In genomic region chr17:57955183-57955952, GRCh38 we compare ENCODE assay signal across 8 cellular contexts. TPM values are rescaled to one million over a fixed set of nuclear protein-coding genes. Genes with fewer than 3 reads are reported as not detected.
DNase-seq lines count a peak whose midpoint lies in the region; ATAC-seq and TF ChIP-seq lines count a peak whose summit lies in the region.

Gene CUEDC1, minus strand, starts transcription at chr17:57955412. Its CDS starts 69,848 bp downstream, at chr17:57885564.

- no peaks in the 10 kb centered on the region for H3K36me3 Mint-ChIP-seq in activated T-helper 1 cell treated with anti-CD3 and anti-CD28 coated beads, Interleukin-12 subunit alpha, Interleukin-12 subunit beta, Interleukin-2, Interleukin-4 antibody, amounts not matched to agents 30 ng/mL and 10 ng/mL and 1 ng/mL, durations not matched to agents 14 hours and 24 hours and 36 hours (ENCODE audit: low read depth)
- no peaks in the 10 kb centered on the region for H3K36me3 Mint-ChIP-seq in naive B cell
- no peaks in the 10 kb centered on the region for H3K36me3 Mint-ChIP-seq in stimulated activated naive B cell treated with anti-CD40 and anti-IgM and Interleukin-4, amounts not matched to agents 10 μg/mL and 1 μg/mL and 100 μg/mL, for 72 hours

- peaks cover 55% of the 10 kb centered on the region for H3K27me3 Mint-ChIP-seq in activated T-helper 1 cell treated with anti-CD3 and anti-CD28 coated beads, Interleukin-12 subunit alpha, Interleukin-12 subunit beta, Interleukin-2, Interleukin-4 antibody, amounts not matched to agents 30 ng/mL and 10 ng/mL and 1 ng/mL, durations not matched to agents 14 hours and 24 hours and 36 hours (ENCODE audit: insufficient read depth)
- H3K27me3 Mint-ChIP-seq in naive B cell = peaks cover 67 to 76% (median 72%) of the 10 kb centered on the region in 3 donors
- H3K27me3 Mint-ChIP-seq in stimulated activated naive B cell treated with anti-CD40 and anti-IgM and Interleukin-4, amounts not matched to agents 10 μg/mL and 1 μg/mL and 100 μg/mL, for 72 hours = peaks cover 59 to 66% of the 10 kb centered on the region in 2 donors

- peak within 1 kb of the TSS; percentile 45 for H3K4me3 Mint-ChIP-seq in activated T-helper 1 cell treated with anti-CD3 and anti-CD28 coated beads, Interleukin-12 subunit alpha, Interleukin-12 subunit beta, Interleukin-2, Interleukin-4 antibody, amounts not matched to agents 30 ng/mL and 10 ng/mL and 1 ng/mL, durations not matched to agents 14 hours and 24 hours and 36 hours
- H3K4me3 Mint-ChIP-seq in naive B cell = peak within 1 kb of the TSS; percentile 64 to 89 (median 82)
- peak within 1 kb of the TSS; percentile 71 to 73 for H3K4me3 Mint-ChIP-seq in stimulated activated naive B cell treated with anti-CD40 and anti-IgM and Interleukin-4, amounts not matched to agents 10 μg/mL and 1 μg/mL and 100 μg/mL, for 72 hours

- no peaks in the 10 kb centered on the region; the same call in 1 of the 2 replicates for H3F3A ChIP-seq in DOHH2 (ENCODE audit: control insufficient read depth, insufficient read depth)

- intact Hi-C loops in activated T-helper 1 cell treated with anti-CD3 and anti-CD28 coated beads, Interleukin-12 subunit alpha, Interleukin-12 subunit beta, Interleukin-2, Interleukin-4 antibody, amounts not matched to agents 30 ng/mL and 10 ng/mL and 1 ng/mL, durations not matched to agents 14 hours and 24 hours and 36 hours (cut with micrococcal nuclease) = loop anchor here (5.0 kb wide), 1 partner anchor 53 kb away; no protein-coding TSS in a partner anchor

- H3K4me1 Mint-ChIP-seq in activated T-helper 1 cell treated with anti-CD3 and anti-CD28 coated beads, Interleukin-12 subunit alpha, Interleukin-12 subunit beta, Interleukin-2, Interleukin-4 antibody, amounts not matched to agents 30 ng/mL and 10 ng/mL and 1 ng/mL, durations not matched to agents 14 hours and 24 hours and 36 hours (ENCODE audit: low read depth) = peaks cover 28% of the 10 kb centered on the region
- peaks cover 32 to 41% (median 35%) of the 10 kb centered on the region in 3 donors for H3K4me1 Mint-ChIP-seq in naive B cell
- peaks cover 26 to 43% of the 10 kb centered on the region in 2 donors for H3K4me1 Mint-ChIP-seq in stimulated activated naive B cell treated with anti-CD40 and anti-IgM and Interleukin-4, amounts not matched to agents 10 μg/mL and 1 μg/mL and 100 μg/mL, for 72 hours

- H3K27ac Mint-ChIP-seq in activated T-helper 1 cell treated with anti-CD3 and anti-CD28 coated beads, Interleukin-12 subunit alpha, Interleukin-12 subunit beta, Interleukin-2, Interleukin-4 antibody, amounts not matched to agents 30 ng/mL and 10 ng/mL and 1 ng/mL, durations not matched to agents 14 hours and 24 hours and 36 hours = no peak within 1 kb of the TSS
- peak within 1 kb of the TSS in 3 of 6 donors; percentile 28 to 90 (median 56) for H3K27ac Mint-ChIP-seq in naive B cell
- H3K27ac Mint-ChIP-seq in stimulated activated naive B cell treated with anti-CD40 and anti-IgM and Interleukin-4, amounts not matched to agents 10 μg/mL and 1 μg/mL and 100 μg/mL, for 72 hours = peak within 1 kb of the TSS; percentile 42

- H3K79me2 ChIP-seq in DOHH2 (ENCODE audit: control insufficient read depth, low read length) = no peaks in the 10 kb centered on the region
- no peaks in the 10 kb centered on the region for H3K79me2 ChIP-seq in OCI-LY3 (ENCODE audit: low read length)

- H3K4me1 ChIP-seq in DOHH2 (ENCODE audit: control insufficient read depth, low read length) (peaks cover 39% of the 10 kb centered on the region), OCI-LY3 (ENCODE audit: low read length) (peaks cover 35% of the 10 kb centered on the region)

- no peak within 1 kb of the TSS for H2AFZ ChIP-seq in OCI-LY3 (ENCODE audit: low read depth, low read length)

- TF ChIP-seq CTCF in DOHH2 (IDR thresholded peaks at IDR 0.05; ENCODE audit: low read depth, low read length, poor library complexity, severe bottlenecking) (peak; percentile 25), OCI-LY3 (IDR thresholded peaks at IDR 0.05; ENCODE audit: low read depth, low read length) (no peak)

- H3K9ac ChIP-seq in OCI-LY3 (ENCODE audit: low read length) = peak within 1 kb of the TSS; percentile 55

- H3K36me3 ChIP-seq in DOHH2 (ENCODE audit: control insufficient read depth, low read length) (no peaks in the 10 kb centered on the region), OCI-LY3 (replicated peaks; ENCODE audit: low read depth, low read length) (no peaks in the 10 kb centered on the region)

- H3K4me2 ChIP-seq in DOHH2 (ENCODE audit: low read length) (peak within 1 kb of the TSS; percentile 75), OCI-LY3 (ENCODE audit: low read length) (peak within 1 kb of the TSS; percentile 100)

- H3K4me3 ChIP-seq in DOHH2 (ENCODE audit: low read length) = peak within 1 kb of the TSS; percentile 59
- H3K4me3 ChIP-seq in OCI-LY3 (ENCODE audit: low read length) = peak within 1 kb of the TSS; percentile 82

- H3K9me3 ChIP-seq in DOHH2 (ENCODE audit: control insufficient read depth, insufficient read depth, low read length) = no peaks in the 10 kb centered on the region
- H3K9me3 ChIP-seq in OCI-LY3 (ENCODE audit: insufficient read depth, low read length) = no peaks in the 10 kb centered on the region

- H3K27me3 ChIP-seq in DOHH2 (ENCODE audit: control insufficient read depth, low read length) (peaks cover 58% of the 10 kb centered on the region), OCI-LY3 (ENCODE audit: low read depth, low read length) (peaks cover 64% of the 10 kb centered on the region)

- DNase-seq in activated T-helper 1 cell treated with anti-CD3 and anti-CD28 coated beads, Interleukin-12 subunit alpha, Interleukin-12 subunit beta, Interleukin-2, Interleukin-4 antibody, amounts not matched to agents 30 ng/mL and 10 ng/mL and 1 ng/mL, durations not matched to agents 14 hours and 24 hours and 36 hours (ENCODE audit: low spot score) = peak; percentile 59
- DNase-seq in fibroblast of gingiva (ENCODE audit: low read depth) (peak; percentile 63), naive B cell (peak; percentile 52)
- DNase-seq in stimulated activated naive B cell treated with anti-CD40 and anti-IgM and Interleukin-4, amounts not matched to agents 10 μg/mL and 1 μg/mL and 100 μg/mL, for 72 hours = peak; percentile 41

- no peak within 1 kb of the TSS for H3K27ac ChIP-seq in DOHH2 (ENCODE audit: low read depth, low read length)
- H3K27ac ChIP-seq in OCI-LY3 (ENCODE audit: low read length) = no peak within 1 kb of the TSS

- no peaks in the 10 kb centered on the region for H3K9me2 ChIP-seq in DOHH2 (replicated peaks; ENCODE audit: control insufficient read depth, low read length)

- no peaks in the 10 kb centered on the region for H3K9me3 Mint-ChIP-seq in activated T-helper 1 cell treated with anti-CD3 and anti-CD28 coated beads, Interleukin-12 subunit alpha, Interleukin-12 subunit beta, Interleukin-2, Interleukin-4 antibody, amounts not matched to agents 30 ng/mL and 10 ng/mL and 1 ng/mL, durations not matched to agents 14 hours and 24 hours and 36 hours
- H3K9me3 Mint-ChIP-seq in naive B cell = no peaks in the 10 kb centered on the region
- H3K9me3 Mint-ChIP-seq in stimulated activated naive B cell treated with anti-CD40 and anti-IgM and Interleukin-4, amounts not matched to agents 10 μg/mL and 1 μg/mL and 100 μg/mL, for 72 hours = no peaks in the 10 kb centered on the region

- H4K20me1 ChIP-seq in DOHH2 (ENCODE audit: control insufficient read depth, insufficient read depth, low read depth, low read length) = no peaks in the 10 kb centered on the region
- peaks cover 9% of the 10 kb centered on the region; the same call in 1 of the 2 replicates for H4K20me1 ChIP-seq in OCI-LY3 (ENCODE audit: insufficient read depth, low read length)

- ATAC-seq in HG02852 (IDR thresholded peaks at IDR 0.05; ENCODE audit: unreplicated experiment) = peak; percentile 49
- ATAC-seq in naive B cell (ENCODE audit: low read depth in 2 of 2) = peak; percentile 77 to 79
- ATAC-seq in stimulated activated naive B cell treated with anti-CD40 and anti-IgM and Interleukin-4, amounts not matched to agents 10 μg/mL and 1 μg/mL and 100 μg/mL, for 72 hours (replicated peaks) = peak; percentile 76 to 77
- no peak for ATAC-seq in HG03097 (IDR thresholded peaks at IDR 0.05; ENCODE audit: low FRiP score, unreplicated experiment)

RNA-seq across cellular contexts. Expression of gene CUEDC1, which starts in this region (rescaled TPM):
- total RNA-seq in activated T-helper 1 cell treated with anti-CD3 and anti-CD28 coated beads, Interleukin-12 subunit alpha, Interleukin-12 subunit beta, Interleukin-2, Interleukin-4 antibody, amounts not matched to agents 30 ng/mL and 10 ng/mL and 1 ng/mL, durations not matched to agents 14 hours and 24 hours and 36 hours = 0.37 TPM in 1 of 2 replicates, not detected in the other
- not detected for polyA plus RNA-seq in naive B cell (ENCODE audit: low read depth in 6 of 6)

Comparison
In these comparisons a context has a peak if more than half of its experiments do, and no peak if none do; other contexts are left out.
1. Peak in DNase-seq in activated T-helper 1 cell treated with anti-CD3 and anti-CD28 coated beads, Interleukin-12 subunit alpha, Interleukin-12 subunit beta, Interleukin-2, Interleukin-4 antibody, amounts not matched to agents 30 ng/mL and 10 ng/mL and 1 ng/mL, durations not matched to agents 14 hours and 24 hours and 36 hours; RNA of the gene not detected or under 1 TPM.
2. Peak in DNase-seq and ATAC-seq in naive B cell; RNA of the gene not detected or under 1 TPM.